Comparison of ENCODE assay signal across 8 cellular contexts in the genomic region with DNA sequence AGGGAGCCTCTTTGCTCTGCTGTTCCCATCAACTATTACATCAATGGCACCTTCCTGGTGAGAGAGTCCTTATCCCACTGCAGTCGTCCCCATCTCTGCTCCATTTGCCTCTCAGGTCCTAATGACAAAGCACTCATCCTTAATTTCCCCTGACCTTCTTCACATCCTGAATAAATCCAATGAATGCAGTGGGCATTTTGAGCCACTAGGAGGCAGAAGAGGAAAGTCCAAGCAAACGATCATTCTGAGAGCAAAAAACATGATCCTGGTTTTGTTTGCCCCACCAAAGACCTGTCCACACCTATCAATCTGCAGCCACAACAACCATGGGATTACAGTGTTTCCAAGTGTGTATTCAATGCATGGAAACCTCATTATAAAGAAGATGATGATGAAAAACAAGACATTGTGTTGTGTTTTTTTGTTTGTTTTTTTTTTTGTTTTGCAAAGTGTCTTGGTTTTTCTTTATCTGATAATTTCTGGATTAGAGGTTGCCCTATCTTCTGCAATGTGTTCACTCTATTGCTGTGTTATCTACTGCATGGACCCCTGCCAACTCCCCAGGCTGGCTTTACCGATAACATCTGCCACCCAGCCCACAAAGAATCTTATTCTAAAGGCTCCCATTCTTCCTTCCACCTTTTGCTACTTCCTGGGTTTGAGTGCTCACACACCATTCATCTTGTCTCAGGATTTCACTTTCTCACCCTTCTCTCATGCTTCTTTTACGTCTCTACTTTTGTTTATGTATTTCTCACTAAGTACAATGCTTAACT.
DNase-seq lines count a peak whose midpoint lies in the region; ATAC-seq and TF ChIP-seq lines count a peak whose summit lies in the region.

No MANE protein-coding gene starts in this region.

- H2AFZ ChIP-seq in SK-N-SH (ENCODE audit: low read depth) (no peak overlapping the region), mammary epithelial cell (ENCODE audit: low read depth, low read length) (peak overlapping the region; percentile 12)

- no TSS peak for BruUV-seq in mammary epithelial cell (replicated peaks; lab: Mats Ljungman, UMichigan)

- H3K9ac ChIP-seq in SK-N-SH (no peak overlapping the region), mammary epithelial cell (ENCODE audit: insufficient read depth, low read length) (no peak overlapping the region)

- POLR2A ChIA-PET in SK-N-SH (lab: Yijun Ruan, JAX) = no interaction called here

- H3K4me3 ChIP-seq in SK-N-SH (ENCODE audit: low read depth in 2 of 2, low read length in 1 of 2) = no peak overlapping the region
- no peak overlapping the region for H3K4me3 ChIP-seq in mammary epithelial cell (replicated peaks in 1 of 3; ENCODE audit: insufficient read depth in 1 of 3, low read depth in 2 of 3, low read length in 3 of 3)
- H3K4me3 ChIP-seq in mucosa of descending colon = no peak overlapping the region

- dilution Hi-C loops in mammary epithelial cell (cut with HindIII; ENCODE audit: low sequenced_read_pairs) = no loop called here

- no peaks in the 10 kb centered on the region; a peak in 1 of 4 replicates for H3K4me1 ChIP-seq in SK-N-SH (ENCODE audit: control insufficient read depth in 1 of 2, insufficient read depth in 2 of 2, low read depth in 1 of 2, low read length in 1 of 2)
- H3K4me1 ChIP-seq in mammary epithelial cell (ENCODE audit: insufficient read depth, low read length) = peaks cover 20% of the 10 kb centered on the region
- H3K4me1 ChIP-seq in mucosa of descending colon (ENCODE audit: low read depth) = no peaks in the 10 kb centered on the region

- 2% methylated on average over 4 of the region's 4 CpGs for WGBS in SK-N-SH (ENCODE audit: low lambda C conversion rate)
- WGBS in mammary epithelial cell (ENCODE audit: low coverage, missing lambda C conversion rate) = 0% methylated on average over 4 of the region's 4 CpGs

- H3K4me2 ChIP-seq in SK-N-SH (no peak overlapping the region), mammary epithelial cell (ENCODE audit: insufficient read depth, low read depth, low read length) (no peak overlapping the region)

- no peaks in the 10 kb centered on the region for H4K20me1 ChIP-seq in SK-N-SH (ENCODE audit: insufficient read depth)
- no peaks in the 10 kb centered on the region for H4K20me1 ChIP-seq in mammary epithelial cell (ENCODE audit: insufficient read depth, low read length)

- H3K27ac ChIP-seq in SK-N-SH (ENCODE audit: low read depth in 2 of 2, low read length in 1 of 2) (no peak overlapping the region), mammary epithelial cell (ENCODE audit: insufficient read depth, low read depth, low read length) (no peak overlapping the region)

- no peaks in the 10 kb centered on the region for H3K36me3 ChIP-seq in SK-N-SH (replicated peaks in 1 of 2; ENCODE audit: control insufficient read depth in 1 of 2, insufficient read depth in 2 of 2, low read length in 1 of 2)
- no peaks in the 10 kb centered on the region for H3K36me3 ChIP-seq in mammary epithelial cell (ENCODE audit: insufficient read depth, low read length)
- H3K36me3 ChIP-seq in mucosa of descending colon (ENCODE audit: low read depth) = no peaks in the 10 kb centered on the region

- ATAC-seq in SK-N-SH treated with all-trans-retinoic acid at 6 μM for 48 hours (no peak), GM21723 (IDR thresholded peaks at IDR 0.05; ENCODE audit: unreplicated experiment) (peak; percentile 60), mucosa of descending colon (peak; percentile 15), GM21381 (IDR thresholded peaks at IDR 0.05; ENCODE audit: unreplicated experiment) (no peak)

- TF ChIP-seq RAD21 in SK-N-SH (IDR thresholded peaks at IDR 0.05; ENCODE audit: low read length) = peak; percentile 79

- H3K27me3 ChIP-seq in SK-N-SH (ENCODE audit: insufficient read depth) (no peaks in the 10 kb centered on the region), mammary epithelial cell (ENCODE audit: insufficient read depth, low read length) (no peaks in the 10 kb centered on the region)

- TF ChIP-seq CTCF in SK-N-SH (IDR thresholded peaks at IDR 0.05) = peak; percentile 55
- TF ChIP-seq CTCF in mammary epithelial cell (conservative IDR thresholded peaks at IDR 0.05 in 1 of 2, IDR thresholded peaks at IDR 0.05 in 1 of 2; ENCODE audit: extremely low read depth in 1 of 2, insufficient read depth in 1 of 2, low read depth in 1 of 2, low read length in 2 of 2) = peak; percentile 81 to 90
- TF ChIP-seq CTCF in mucosa of descending colon (IDR thresholded peaks at IDR 0.05) = no peak

- H3K9me3 ChIP-seq in SK-N-SH (no peaks in the 10 kb centered on the region), mammary epithelial cell (replicated peaks; ENCODE audit: insufficient read depth, low read length) (no peaks in the 10 kb centered on the region), mucosa of descending colon (no peaks in the 10 kb centered on the region)

- intact Hi-C loops in mammary epithelial cell (cut with micrococcal nuclease) = loop anchor here (1.0 to 10.0 kb wide), 3 partner anchors 73 to 1683 kb away; no protein-coding TSS in a partner anchor
- intact Hi-C loops in mucosa of descending colon (cut with DNase I, micrococcal nuclease) = no loop called here

- in situ Hi-C loops in mammary epithelial cell (cut with MboI; ENCODE audit: low sequenced_read_pairs in 2 of 2) = loop anchor here in 1 of 2 donors (10.0 kb wide), 1 partner anchor 203 kb away; a partner anchor contains a TSS

- H3K79me2 ChIP-seq in SK-N-SH (ENCODE audit: insufficient read depth) (no peaks in the 10 kb centered on the region), mammary epithelial cell (ENCODE audit: insufficient read depth, low read length) (no peaks in the 10 kb centered on the region)

- no peak for TF ChIP-seq EP300 in SK-N-SH (IDR thresholded peaks at IDR 0.05; ENCODE audit: borderline replicate concordance in 1 of 2, low read depth in 1 of 2, low read length in 1 of 2)

- H3F3A ChIP-seq in SK-N-SH (replicated peaks; ENCODE audit: insufficient read depth) = no peaks in the 10 kb centered on the region

- DNase-seq in SK-N-SH (peak; percentile 29), NCI-H2196 (lab: John Stamatoyannopoulos, UW; ENCODE audit: unreplicated experiment) (peak; percentile 4), mammary epithelial cell (peak; percentile 37), mucosa of descending colon (peak in 1 of 3 donors; percentile 50)
- DNase-seq in NK-92 treated with Interleukin-12 subunit alpha and Interleukin-12 subunit beta, amount 100 ng/mL, for 24 hours (lab: John Stamatoyannopoulos, UW) = no peak

- H3K9me2 ChIP-seq in SK-N-SH = no peaks in the 10 kb centered on the region

- CTCF ChIA-PET in SK-N-SH (lab: Yijun Ruan, JAX) (interaction anchor here (1.2 kb wide), 1 partner anchor 19 kb away, joined by 4 read pairs; no protein-coding TSS in a partner anchor), mammary epithelial cell (lab: Charles Lee; ENCODE audit: low non-redundant PET) (no interaction called here)

TF ChIP-seq in SK-N-SH, 30 proteins besides CTCF, POLR2A, EP300 and RAD21:
- TF ChIP-seq SMC3 (IDR thresholded peaks at IDR 0.05; ENCODE audit: low read depth, low read length) = peak; percentile 56
- no peak for TF ChIP-seq RFX5 (IDR thresholded peaks at IDR 0.05; ENCODE audit: low read length)

TF ChIP-seq in SK-N-SH treated with all-trans-retinoic acid at 6 μM for 48 hours, 23 proteins besides CTCF, POLR2A, EP300 and RAD21:
- TF ChIP-seq ZC3H10 (CRISPR knock-in tag; IDR thresholded peaks at IDR 0.05) = no peak
- no peak for TF ChIP-seq PPARA (CRISPR knock-in tag; IDR thresholded peaks at IDR 0.05; ENCODE audit: borderline replicate concordance)
- TF ChIP-seq ISL1 (CRISPR knock-in tag; IDR thresholded peaks at IDR 0.05) = no peak
- no peak for TF ChIP-seq GLIS3 (CRISPR knock-in tag; IDR thresholded peaks at IDR 0.05)
- TF ChIP-seq, protein P1, sequence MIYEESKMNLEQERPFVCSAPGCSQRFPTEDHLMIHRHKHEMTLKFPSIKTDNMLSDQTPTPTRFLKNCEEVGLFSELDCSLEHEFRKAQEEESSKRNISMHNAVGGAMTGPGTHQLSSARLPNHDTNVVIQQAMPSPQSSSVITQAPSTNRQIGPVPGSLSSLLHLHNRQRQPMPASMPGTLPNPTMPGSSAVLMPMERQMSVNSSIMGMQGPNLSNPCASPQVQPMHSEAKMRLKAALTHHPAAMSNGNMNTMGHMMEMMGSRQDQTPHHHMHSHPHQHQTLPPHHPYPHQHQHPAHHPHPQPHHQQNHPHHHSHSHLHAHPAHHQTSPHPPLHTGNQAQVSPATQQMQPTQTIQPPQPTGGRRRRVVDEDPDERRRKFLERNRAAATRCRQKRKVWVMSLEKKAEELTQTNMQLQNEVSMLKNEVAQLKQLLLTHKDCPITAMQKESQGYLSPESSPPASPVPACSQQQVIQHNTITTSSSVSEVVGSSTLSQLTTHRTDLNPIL (CRISPR knock-in tag; IDR thresholded peaks at IDR 0.05; ENCODE audit: low read depth) = no peak
- TF ChIP-seq ARNTL (CRISPR knock-in tag; IDR thresholded peaks at IDR 0.05; ENCODE audit: borderline replicate concordance, low read depth) = no peak
- no peak for TF ChIP-seq BACH2 (CRISPR knock-in tag; IDR thresholded peaks at IDR 0.05; ENCODE audit: borderline replicate concordance)
- TF ChIP-seq, protein P2, sequence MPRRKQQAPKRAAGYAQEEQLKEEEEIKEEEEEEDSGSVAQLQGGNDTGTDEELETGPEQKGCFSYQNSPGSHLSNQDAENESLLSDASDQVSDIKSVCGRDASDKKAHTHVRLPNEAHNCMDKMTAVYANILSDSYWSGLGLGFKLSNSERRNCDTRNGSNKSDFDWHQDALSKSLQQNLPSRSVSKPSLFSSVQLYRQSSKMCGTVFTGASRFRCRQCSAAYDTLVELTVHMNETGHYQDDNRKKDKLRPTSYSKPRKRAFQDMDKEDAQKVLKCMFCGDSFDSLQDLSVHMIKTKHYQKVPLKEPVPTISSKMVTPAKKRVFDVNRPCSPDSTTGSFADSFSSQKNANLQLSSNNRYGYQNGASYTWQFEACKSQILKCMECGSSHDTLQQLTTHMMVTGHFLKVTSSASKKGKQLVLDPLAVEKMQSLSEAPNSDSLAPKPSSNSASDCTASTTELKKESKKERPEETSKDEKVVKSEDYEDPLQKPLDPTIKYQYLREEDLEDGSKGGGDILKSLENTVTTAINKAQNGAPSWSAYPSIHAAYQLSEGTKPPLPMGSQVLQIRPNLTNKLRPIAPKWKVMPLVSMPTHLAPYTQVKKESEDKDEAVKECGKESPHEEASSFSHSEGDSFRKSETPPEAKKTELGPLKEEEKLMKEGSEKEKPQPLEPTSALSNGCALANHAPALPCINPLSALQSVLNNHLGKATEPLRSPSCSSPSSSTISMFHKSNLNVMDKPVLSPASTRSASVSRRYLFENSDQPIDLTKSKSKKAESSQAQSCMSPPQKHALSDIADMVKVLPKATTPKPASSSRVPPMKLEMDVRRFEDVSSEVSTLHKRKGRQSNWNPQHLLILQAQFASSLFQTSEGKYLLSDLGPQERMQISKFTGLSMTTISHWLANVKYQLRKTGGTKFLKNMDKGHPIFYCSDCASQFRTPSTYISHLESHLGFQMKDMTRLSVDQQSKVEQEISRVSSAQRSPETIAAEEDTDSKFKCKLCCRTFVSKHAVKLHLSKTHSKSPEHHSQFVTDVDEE (CRISPR knock-in tag; IDR thresholded peaks at IDR 0.05) = no peak
- TF ChIP-seq SNAI2 (CRISPR knock-in tag; IDR thresholded peaks at IDR 0.05) = no peak
- TF ChIP-seq TCF4 (CRISPR knock-in tag; IDR thresholded peaks at IDR 0.05; ENCODE audit: borderline replicate concordance) = no peak
- TF ChIP-seq ZNF565 (CRISPR knock-in tag; conservative IDR thresholded peaks at IDR 0.05; ENCODE audit: low read depth) = no peak
TF ChIP-seq in SK-N-SH treated with all-trans-retinoic acid at 6 μM for 48 hours: peak in this region for 0.

Comparison
In these comparisons a context has a peak if more than half of its experiments do, and no peak if none do; other contexts are left out.
1. ATAC-seq: peak in GM21723 (single experiment) and mucosa of descending colon (single experiment); none in SK-N-SH treated with all-trans-retinoic acid at 6 μM for 48 hours (single experiment) and GM21381 (single experiment).